Comparison of ENCODE assay signal across 21 cellular contexts in genomic region chr18:11960743-11961380, GRCh38. TPM values are rescaled to one million over a fixed set of nuclear protein-coding genes. Genes with fewer than 3 reads are reported as not detected.
DNase-seq lines count a peak whose midpoint lies in the region; ATAC-seq, FAIRE-seq and TF ChIP-seq lines count a peak whose summit lies in the region.
"Had no signal": no experiment of that assay in that cellular context is flagged by ENCODE, and none has a peak within 500 bp of the region (broad histone marks: within the 10 kb centered on the region; RNA-seq: fewer than 3 reads in every experiment).

No MANE protein-coding gene starts in this region.

- H4K20me1 ChIP-seq in HepG2 (ENCODE audit: insufficient read depth, low read length) (no peaks in the 10 kb centered on the region), Karpas-422 (ENCODE audit: insufficient read depth, low read depth, low read length) (no peaks in the 10 kb centered on the region)
- H4K20me1 ChIP-seq: BLaER1 treated with 17β-estradiol and CSF1 and Interleukin-3, amounts not matched to agents 10 nM and 100 nM had no signal

- no peak overlapping the region for H3K23ac ChIP-seq in mesenchymal stem cell (ENCODE audit: low read length in 2 of 2)

- H3K27me3 Mint-ChIP-seq in WTC11 (ENCODE audit: low read depth) = no peaks in the 10 kb centered on the region; the same call in 1 of the 2 replicates

- FAIRE-seq in HepG2 (lab: Jason Lieb, UNC) = no peak
- FAIRE-seq: D721Med had no signal

- no peak overlapping the region for H4K8ac ChIP-seq in mesenchymal stem cell (ENCODE audit: low read length)

- no peak overlapping the region for H3K18ac ChIP-seq in mesenchymal stem cell (ENCODE audit: low read depth in 1 of 2, low read length in 2 of 2)

- peak overlapping the region; percentile 61 for H2BK120ac ChIP-seq in mesenchymal stem cell (ENCODE audit: low read depth, low read length)

- in situ Hi-C loops in HepG2 (cut with HindIII; ENCODE audit: extremely low pct_ligation_motif_present, low pct_unique_long_range_greater_than_20kb) = no loop called here

- H3K9me2 ChIP-seq in Karpas-422 (replicated peaks; ENCODE audit: insufficient read depth, low read length) = no peaks in the 10 kb centered on the region

- H3K27ac ChIP-seq in HepG2 (ENCODE audit: extremely low read length, insufficient read depth, low read length) (no peak overlapping the region), right lobe of liver (no peak overlapping the region), mesenchymal stem cell (ENCODE audit: low read length, poor library complexity, severe bottlenecking) (no peak overlapping the region), Karpas-422 (ENCODE audit: low read length) (no peak overlapping the region)
- H3K27ac ChIP-seq: BLaER1 treated with 17β-estradiol and CSF1 and Interleukin-3, amounts not matched to agents 10 nM and 100 nM; HL-60 had no signal

- no TSS peak for BruUV-seq in HepG2 (replicated peaks; lab: Mats Ljungman, UMichigan)

- peak overlapping the region; percentile 31 for H3K4me2 ChIP-seq in HepG2 (ENCODE audit: low read depth, low read length)
- H3K4me2 ChIP-seq in mesenchymal stem cell (ENCODE audit: low read length, poor library complexity, severe bottlenecking) = no peak overlapping the region
- H3K4me2 ChIP-seq in Karpas-422 (ENCODE audit: low read depth, low read length, poor library complexity, severe bottlenecking) = no peak overlapping the region
- H3K4me2 ChIP-seq: BLaER1 treated with 17β-estradiol and CSF1 and Interleukin-3, amounts not matched to agents 10 nM and 100 nM had no signal

- H3K14ac ChIP-seq in mesenchymal stem cell (ENCODE audit: low read length in 2 of 2) = peak overlapping the region in 1 of 2 experiments; percentile 36

- POLR2A ChIA-PET in HepG2 (lab: Yijun Ruan, JAX) = interaction anchor here (1.0 kb wide), 1 partner anchor 20 kb away, joined by 3 read pairs; the partner anchor contains the start of gene IMPA2
- POLR2A ChIA-PET in WTC11 (lab: Charles Lee) = interaction anchor here (0.7 kb wide), 1 partner anchor 40 kb away, joined by 3 read pairs; no protein-coding TSS in a partner anchor
- POLR2A ChIA-PET in HEK293T (lab: Yijun Ruan, JAX) = interaction anchor here (2.0 kb wide), 1 partner anchor 20 kb away, joined by 6 read pairs; no protein-coding TSS in a partner anchor

- H3K9ac ChIP-seq in HepG2 (ENCODE audit: insufficient read depth, low read depth, low read length) (no peak overlapping the region), mesenchymal stem cell (ENCODE audit: low read length) (no peak overlapping the region), Karpas-422 (ENCODE audit: low read length) (no peak overlapping the region)
- H3K9ac ChIP-seq: BLaER1 treated with 17β-estradiol and CSF1 and Interleukin-3, amounts not matched to agents 10 nM and 100 nM had no signal

- H3K27ac Mint-ChIP-seq in WTC11 = no peak overlapping the region
- H3K27ac Mint-ChIP-seq: HFFc6, IgD-negative memory B cell, T-cell had no signal

- H3K79me1 ChIP-seq in mesenchymal stem cell (replicated peaks; ENCODE audit: low read length, poor library complexity, severe bottlenecking) = no peaks in the 10 kb centered on the region

- CTCF ChIA-PET in HepG2 (lab: Yijun Ruan, JAX; ENCODE audit: low intra/inter-chr PET ratio, low total read pairs) = no interaction called here
- CTCF ChIA-PET in WTC11 (lab: Charles Lee) = interaction anchor here (1.0 to 1.5 kb wide), 2 partner anchors 34 to 78 kb away, joined by 3 to 8 read pairs; no protein-coding TSS in a partner anchor
- CTCF ChIA-PET in HEK293T (lab: Yijun Ruan, JAX) = no interaction called here

- H3K4me1 Mint-ChIP-seq in WTC11 = peaks cover 12% of the 10 kb centered on the region; the same call in 1 of the 2 replicates
- H3K4me1 Mint-ChIP-seq: IgD-negative memory B cell, T-cell had no signal

- TF ChIP-seq EP300 in HepG2 (IDR thresholded peaks at IDR 0.05; ENCODE audit: low read depth in 2 of 2, low read length in 2 of 2) (no peak), HepG2 (CRISPR knock-in tag; IDR thresholded peaks at IDR 0.05; ENCODE audit: borderline replicate concordance) (no peak)

- peak overlapping the region; percentile 2 to 84 for H2BK12ac ChIP-seq in mesenchymal stem cell (ENCODE audit: low read length in 2 of 2)

- H3K9me3 ChIP-seq in HepG2 (ENCODE audit: low read length) = no peaks in the 10 kb centered on the region
- H3K9me3 ChIP-seq in right lobe of liver = no peaks in the 10 kb centered on the region
- peaks cover 21% of the 10 kb centered on the region for H3K9me3 ChIP-seq in mesenchymal stem cell (ENCODE audit: control insufficient read depth, low read length)
- no peaks in the 10 kb centered on the region; the same call in 1 of the 2 replicates for H3K9me3 ChIP-seq in Karpas-422 (ENCODE audit: low read length)

- H2BK15ac ChIP-seq in mesenchymal stem cell (ENCODE audit: low read depth, poor library complexity, severe bottlenecking) = peak overlapping the region; percentile 69

- no peak for TF ChIP-seq POLR2A in HepG2 (IDR thresholded peaks at IDR 0.05; ENCODE audit: insufficient read depth in 1 of 2, low read depth in 2 of 2, low read length in 2 of 2)
- TF ChIP-seq POLR2A in right lobe of liver (IDR thresholded peaks at IDR 0.05) = no peak

- 60% methylated on average over 17 of the region's 17 CpGs for WGBS in HepG2 (ENCODE audit: low lambda C conversion rate)
- WGBS in right lobe of liver (ENCODE audit: insufficient coverage, low coverage, low lambda C conversion rate, missing lambda C conversion rate) = 83% methylated on average over 15 of the region's 17 CpGs
- 93% methylated on average over 15 of the region's 17 CpGs for WGBS in mesenchymal stem cell

- H3K27me3 ChIP-seq in HepG2 (ENCODE audit: control insufficient read depth in 1 of 2, insufficient read depth in 2 of 2, low read length in 2 of 2) = no peaks in the 10 kb centered on the region
- H3K27me3 ChIP-seq in right lobe of liver = no peaks in the 10 kb centered on the region
- no peaks in the 10 kb centered on the region for H3K27me3 ChIP-seq in mesenchymal stem cell (ENCODE audit: control insufficient read depth in 1 of 2, insufficient read depth in 1 of 2, low read length in 2 of 2)
- no peaks in the 10 kb centered on the region for H3K27me3 ChIP-seq in Karpas-422 (ENCODE audit: low read length)
- H3K27me3 ChIP-seq: BLaER1 treated with 17β-estradiol and CSF1 and Interleukin-3, amounts not matched to agents 10 nM and 100 nM had no signal

- DNase-seq in HepG2 (ENCODE audit: low spot score) (no peak), right lobe of liver (no peak), WTC11 (ENCODE audit: low spot score) (no peak), mesenchymal stem cell (no peak), Karpas-422 (no peak), HEK293T (ENCODE audit: extremely low spot score) (no peak), dermis blood vessel endothelial cell (no peak)
- DNase-seq: DMS79 treated with DMSO at 0.1 percent for 48 hours; GOT3; HFFc6; NCI-H1092 treated with DMSO at 0.1 percent for 48 hours; NCI-H2081; NCI-H524 treated with DMSO at 0.1 percent for 48 hours; NK-92 treated with Interleukin-12 subunit alpha and Interleukin-12 subunit beta, amount 100 ng/mL, for 24 hours; SHP77; T-cell had no signal

- ATAC-seq in HepG2 (peak; percentile 37), right lobe of liver (no peak), WTC11 (peak; percentile 57)
- ATAC-seq: SK-N-SH treated with all-trans-retinoic acid at 6 μM for 48 hours, T-cell had no signal

- H3K4me1 ChIP-seq in HepG2 (ENCODE audit: insufficient read depth, low read length) (peaks cover 46% of the 10 kb centered on the region), right lobe of liver (no peaks in the 10 kb centered on the region), mesenchymal stem cell (ENCODE audit: control insufficient read depth, insufficient read depth, low read depth, low read length) (peaks cover 7% of the 10 kb centered on the region), Karpas-422 (ENCODE audit: low read length) (no peaks in the 10 kb centered on the region)

- H3K4me3 ChIP-seq in HepG2 (replicated peaks in 1 of 3; ENCODE audit: insufficient read depth in 1 of 3, low read depth in 2 of 3, low read length in 3 of 3) = no peak overlapping the region
- H3K4me3 ChIP-seq in right lobe of liver = no peak overlapping the region
- H3K4me3 ChIP-seq in mesenchymal stem cell (ENCODE audit: insufficient read depth in 1 of 2, low read depth in 1 of 2, low read length in 2 of 2) = no peak overlapping the region
- no peak overlapping the region for H3K4me3 ChIP-seq in Karpas-422 (ENCODE audit: low read length)
- H3K4me3 ChIP-seq: BLaER1 treated with 17β-estradiol and CSF1 and Interleukin-3, amounts not matched to agents 10 nM and 100 nM had no signal

- no peak overlapping the region for H2AFZ ChIP-seq in HepG2 (ENCODE audit: low read length)
- no peak overlapping the region for H2AFZ ChIP-seq in mesenchymal stem cell (ENCODE audit: low read depth, low read length)
- H2AFZ ChIP-seq in Karpas-422 (ENCODE audit: low read length) = no peak overlapping the region

- no peak for TF ChIP-seq RAD21 in HepG2 (CRISPR knock-in tag; IDR thresholded peaks at IDR 0.05)

- no peak for TF ChIP-seq CTCF in HepG2 (CRISPR knock-in tag; IDR thresholded peaks at IDR 0.05)
- TF ChIP-seq CTCF in right lobe of liver (IDR thresholded peaks at IDR 0.05) = no peak
- no peak for TF ChIP-seq CTCF in WTC11 (IDR thresholded peaks at IDR 0.05)

- no peak overlapping the region for H2BK5ac ChIP-seq in mesenchymal stem cell (ENCODE audit: low read depth, low read length, poor library complexity, severe bottlenecking)

- H3K4me3 Mint-ChIP-seq in WTC11 = no peak overlapping the region
- H3K4me3 Mint-ChIP-seq: HFFc6, IgD-negative memory B cell, T-cell had no signal

- no peak overlapping the region for H3K4ac ChIP-seq in mesenchymal stem cell (ENCODE audit: low read depth in 1 of 2, low read length in 2 of 2)

- intact Hi-C loops in HepG2 (cut with micrococcal nuclease; ENCODE audit: unreplicated experiment) (no loop called here), right lobe of liver (cut with DNase I) (no loop called here)

- peak overlapping the region; percentile 90 for H4K91ac ChIP-seq in mesenchymal stem cell (ENCODE audit: low read length)

- H3K79me2 ChIP-seq in HepG2 (ENCODE audit: insufficient read depth, low read length) = no peaks in the 10 kb centered on the region
- no peaks in the 10 kb centered on the region for H3K79me2 ChIP-seq in Karpas-422 (ENCODE audit: low read length)

- H3K36me3 ChIP-seq in HepG2 (replicated peaks in 1 of 2; ENCODE audit: control insufficient read depth in 1 of 2, insufficient read depth in 2 of 2, low read length in 2 of 2) (no peaks in the 10 kb centered on the region), right lobe of liver (no peaks in the 10 kb centered on the region), mesenchymal stem cell (ENCODE audit: control insufficient read depth in 1 of 2, insufficient read depth in 2 of 2, low read depth in 1 of 2, low read length in 2 of 2) (no peaks in the 10 kb centered on the region), Karpas-422 (ENCODE audit: insufficient read depth, low read length) (no peaks in the 10 kb centered on the region)

- H2AK5ac ChIP-seq in mesenchymal stem cell (ENCODE audit: low read length, severe bottlenecking) = no peak overlapping the region

- peaks cover 15% of the 10 kb centered on the region for H3K9me3 Mint-ChIP-seq in WTC11

- peaks cover 15% of the 10 kb centered on the region for H3K36me3 Mint-ChIP-seq in WTC11

RNA-seq across cellular contexts. Expression of gene IMPA2, which starts 20.4 kb away (rescaled TPM):
- total RNA-seq in HepG2 (2016; rRNA removed; fragmentation: Illumina TruSeq; extraction: Trizol) = 65.4 and 71.8 TPM in 2 replicates
- 77.7 and 94.9 TPM in 2 replicates for total RNA-seq in HepG2 (2016; cell fraction: cytosol; rRNA removed; fragmentation: Illumina TruSeq; extraction: Trizol; ENCODE audit: low read depth)
- 58.3 and 76.5 TPM in 2 replicates for total RNA-seq in HepG2 (2016; cell fraction: insoluble cytoplasmic fraction; rRNA removed; fragmentation: Illumina TruSeq; extraction: Trizol)
- total RNA-seq in HepG2 (2016; cell fraction: membrane; rRNA removed; fragmentation: Illumina TruSeq; extraction: Trizol) = 122 and 147 TPM in 2 replicates
- total RNA-seq in HepG2 (2016; cell fraction: nucleus; rRNA removed; fragmentation: Illumina TruSeq; extraction: Trizol) = 55.6 and 62.0 TPM in 2 replicates
- polyA plus RNA-seq in HepG2 (2011; rRNA removed) = 28.8 and 37.8 TPM in 2 replicates
- 28.2 and 43.4 TPM in 2 replicates for polyA plus RNA-seq in HepG2 (2011; cell fraction: cytosol; rRNA removed)
- polyA plus RNA-seq in HepG2 (2011; cell fraction: nucleus; rRNA removed) = 104 and 146 TPM in 2 replicates
- 56.2 and 62.5 TPM in 2 replicates for polyA plus RNA-seq in HepG2 (2012)
- polyA plus RNA-seq in HepG2 (2016; cell fraction: cytosol; fragmentation: Illumina TruSeq; extraction: Trizol; ENCODE audit: low read depth) = 83.4 and 111 TPM in 2 replicates
- polyA plus RNA-seq in HepG2 (2016; cell fraction: insoluble cytoplasmic fraction; fragmentation: Illumina TruSeq; extraction: Trizol; ENCODE audit: low read depth) = 68.3 and 79.3 TPM in 2 replicates
- polyA plus RNA-seq in HepG2 (2016; cell fraction: membrane; fragmentation: Illumina TruSeq; extraction: Trizol; ENCODE audit: low read depth) = 118 and 138 TPM in 2 replicates
- polyA plus RNA-seq in HepG2 (2016; cell fraction: nucleus; fragmentation: Illumina TruSeq; extraction: Trizol; ENCODE audit: insufficient read depth, low read depth) = 90.9 and 102 TPM in 2 replicates
- 45.6 and 172 TPM in 2 replicates for polyA minus RNA-seq in HepG2 (2011; rRNA and poly(A)+ RNA removed; ENCODE audit: low replicate concordance)
- polyA minus RNA-seq in HepG2 (2011; cell fraction: cytosol; rRNA and poly(A)+ RNA removed) = 12.3 and 17.3 TPM in 2 replicates
- 22.8 and 37.2 TPM in 2 replicates for polyA minus RNA-seq in HepG2 (2011; cell fraction: nucleus; rRNA and poly(A)+ RNA removed)
- 10 to 100 TPM; 32.3 to 51.1 (median 45.7) TPM for total RNA-seq in right lobe of liver
- total RNA-seq in WTC11 (2021) = 98.8 to 113 TPM (median 108 TPM) in 3 replicates
- polyA plus RNA-seq in mesenchymal stem cell (2013, experiment 1 of 2) = 12.3 TPM
- 12.2 TPM for polyA plus RNA-seq in mesenchymal stem cell (2013, experiment 2 of 2)
- 0.89 and 2.1 TPM in 2 replicates for total RNA-seq in Karpas-422 (2014; rRNA removed; shearing (Covaris generic); ENCODE audit: low replicate concordance)
- 7.5 and 14.6 TPM in 2 replicates for total RNA-seq in dermis blood vessel endothelial cell

RNA-seq across cellular contexts. Expression of gene MPPE1, which starts 52.7 kb away (rescaled TPM):
- total RNA-seq in HepG2 (2016; rRNA removed; fragmentation: Illumina TruSeq; extraction: Trizol) (5.4 and 11.9 TPM in 2 replicates), right lobe of liver (10 to 100 TPM; 23.2 to 40.9 (median 30.7) TPM), WTC11 (2021) (26.4 to 30.6 TPM (median 29.1 TPM) in 3 replicates), dermis blood vessel endothelial cell (14.6 and 15.6 TPM in 2 replicates)
- total RNA-seq in HepG2 (2016; cell fraction: cytosol; rRNA removed; fragmentation: Illumina TruSeq; extraction: Trizol; ENCODE audit: low read depth) = 9.1 and 12.1 TPM in 2 replicates
- total RNA-seq in HepG2 (2016; cell fraction: insoluble cytoplasmic fraction; rRNA removed; fragmentation: Illumina TruSeq; extraction: Trizol) = 3.6 and 11.9 TPM in 2 replicates
- 7.1 and 10.4 TPM in 2 replicates for total RNA-seq in HepG2 (2016; cell fraction: membrane; rRNA removed; fragmentation: Illumina TruSeq; extraction: Trizol)
- 19.6 and 20.7 TPM in 2 replicates for total RNA-seq in HepG2 (2016; cell fraction: nucleus; rRNA removed; fragmentation: Illumina TruSeq; extraction: Trizol)
- polyA plus RNA-seq in HepG2 (2011; rRNA removed) = 9.6 and 10.6 TPM in 2 replicates
- polyA plus RNA-seq in HepG2 (2011; cell fraction: cytosol; rRNA removed) = 5.0 and 6.2 TPM in 2 replicates
- polyA plus RNA-seq in HepG2 (2011; cell fraction: nucleus; rRNA removed) = 18.2 and 19.2 TPM in 2 replicates
- polyA plus RNA-seq in HepG2 (2012) = 6.4 and 7.1 TPM in 2 replicates
- polyA plus RNA-seq in HepG2 (2016; cell fraction: cytosol; fragmentation: Illumina TruSeq; extraction: Trizol; ENCODE audit: low read depth) = 14.6 and 22.2 TPM in 2 replicates
- 4.6 and 6.6 TPM in 2 replicates for polyA plus RNA-seq in HepG2 (2016; cell fraction: insoluble cytoplasmic fraction; fragmentation: Illumina TruSeq; extraction: Trizol; ENCODE audit: low read depth)
- 8.0 and 12.4 TPM in 2 replicates for polyA plus RNA-seq in HepG2 (2016; cell fraction: membrane; fragmentation: Illumina TruSeq; extraction: Trizol; ENCODE audit: low read depth)
- 31.1 and 36.4 TPM in 2 replicates for polyA plus RNA-seq in HepG2 (2016; cell fraction: nucleus; fragmentation: Illumina TruSeq; extraction: Trizol; ENCODE audit: insufficient read depth, low read depth)
- 8.2 and 19.5 TPM in 2 replicates for polyA minus RNA-seq in HepG2 (2011; rRNA and poly(A)+ RNA removed; ENCODE audit: low replicate concordance)
- polyA minus RNA-seq in HepG2 (2011; cell fraction: cytosol; rRNA and poly(A)+ RNA removed) = 3.4 and 4.1 TPM in 2 replicates
- 21.0 and 21.2 TPM in 2 replicates for polyA minus RNA-seq in HepG2 (2011; cell fraction: nucleus; rRNA and poly(A)+ RNA removed)
- 20.5 TPM for polyA plus RNA-seq in mesenchymal stem cell (2013, experiment 1 of 2)
- polyA plus RNA-seq in mesenchymal stem cell (2013, experiment 2 of 2) = 21.7 TPM
- 30.7 and 44.4 TPM in 2 replicates for total RNA-seq in Karpas-422 (2014; rRNA removed; shearing (Covaris generic); ENCODE audit: low replicate concordance)

Comparison
In these comparisons a context has a peak if more than half of its experiments do, and no peak if none do; other contexts are left out.
1. ATAC-seq: peak in HepG2 (single experiment) and WTC11 (single experiment); none in right lobe of liver (0 of 4).